ENCODE assay signal across 8 cellular contexts in the genomic region with DNA sequence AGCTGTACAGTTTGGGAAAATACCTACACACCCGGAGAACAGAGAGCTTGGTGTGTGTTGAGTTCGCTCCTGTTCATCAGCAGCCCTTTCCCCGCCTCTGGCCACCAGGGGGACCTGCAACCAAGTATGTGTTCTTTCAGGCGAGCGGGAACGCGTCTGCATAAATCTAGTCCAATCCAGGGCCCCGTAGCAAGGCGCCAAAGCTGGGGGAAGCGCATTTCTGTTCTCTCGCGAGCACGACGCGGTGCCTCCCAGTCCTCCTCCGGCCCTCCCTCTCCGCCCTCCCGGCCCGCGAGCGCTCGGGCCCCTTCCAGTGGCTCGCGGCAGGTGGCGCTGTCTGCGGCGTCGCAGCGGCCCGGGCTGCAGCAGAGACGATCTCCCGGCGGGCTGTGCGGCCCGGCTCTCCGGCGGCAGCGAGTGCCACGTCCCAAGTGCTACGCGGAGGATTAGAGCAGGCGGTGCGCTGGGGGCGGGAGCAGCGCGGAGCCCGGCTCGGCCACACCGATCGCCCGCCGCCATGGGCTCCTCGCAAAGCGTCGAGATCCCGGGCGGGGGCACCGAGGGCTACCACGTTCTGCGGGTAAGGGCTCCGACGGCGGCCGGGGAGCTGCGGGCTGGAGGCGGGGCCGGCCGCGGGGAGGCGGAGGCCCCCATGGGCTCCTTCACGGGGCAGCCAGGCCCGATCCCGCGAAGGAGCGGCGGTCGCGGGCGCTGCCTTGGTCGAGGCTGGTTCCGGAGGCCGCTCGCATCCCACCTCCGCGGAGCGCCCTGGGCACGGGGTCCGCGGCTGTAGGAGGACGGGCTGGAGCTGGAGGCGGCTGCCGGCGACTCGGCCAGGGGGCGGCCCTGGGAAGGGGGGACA. TPM values are rescaled to one million over a fixed set of nuclear protein-coding genes. Genes with fewer than 3 reads are reported as not detected.
A peak's percentile ranks its signal among the peaks of the same experiment; 100 is the strongest.
DNase-seq lines count a peak whose midpoint lies in the region; ATAC-seq, FAIRE-seq and TF ChIP-seq lines count a peak whose summit lies in the region.

GORASP2 (plus strand) TSS at position 430 of the 862 bp plus-strand sequence; CDS start at position 518, 88 bp downstream.

- peak in 2 of 3 experiments; percentile 96 for TF ChIP-seq CTCF in esophagus muscularis mucosa (IDR thresholded peaks at IDR 0.05)

- peak; percentile 66 for TF ChIP-seq POLR2A in esophagus muscularis mucosa (IDR thresholded peaks at IDR 0.05; ENCODE audit: low read depth)

- FAIRE-seq in RCC 7860 (lab: Jason Lieb, UNC), result peak; percentile 76

- intact Hi-C loops in esophagus muscularis mucosa (cut with DNase I), result no loop called here

- WGBS in esophagus muscularis mucosa, result under 1% methylated on average over 38 of the region's 95 CpGs

- H3K9me3 ChIP-seq in Karpas-422 (ENCODE audit: low read length) (peaks cover 4% of the 10 kb centered on the region; the same call in 1 of the 2 replicates), esophagus muscularis mucosa (no peaks in the 10 kb centered on the region)

- peaks cover 2 to 3% of the 10 kb centered on the region in 2 donors for H3K9me3 Mint-ChIP-seq in activated T-cell treated with anti-CD3 and anti-CD28 coated beads, Interleukin-2, amount 50 U/mL, for 72 hours

- H3K4me3 ChIP-seq in Karpas-422 (ENCODE audit: low read length) (peak within 1 kb of the TSS; percentile 88), esophagus muscularis mucosa (peak within 1 kb of the TSS; percentile 67 to 93 (median 90))

- H3K36me3 ChIP-seq in Karpas-422 (ENCODE audit: insufficient read depth, low read length), result no peaks in the 10 kb centered on the region
- no peaks in the 10 kb centered on the region for H3K36me3 ChIP-seq in esophagus muscularis mucosa

- H3K9me2 ChIP-seq in Karpas-422 (replicated peaks; ENCODE audit: insufficient read depth, low read length), result no peaks in the 10 kb centered on the region

- H3K27me3 Mint-ChIP-seq in activated T-cell treated with anti-CD3 and anti-CD28 coated beads, Interleukin-2, amount 50 U/mL, for 72 hours (ENCODE audit: low read depth), result no peaks in the 10 kb centered on the region

- peaks cover 49% of the 10 kb centered on the region for H3K79me2 ChIP-seq in Karpas-422 (ENCODE audit: low read length)

- ATAC-seq in GM21825 (IDR thresholded peaks at IDR 0.05; ENCODE audit: unreplicated experiment), result peak; percentile 92
- ATAC-seq in activated T-cell treated with anti-CD3 and anti-CD28 coated beads, Interleukin-2, amount 50 U/mL, for 72 hours (replicated peaks in 1 of 2), result peak; percentile 93 to 94

- peak within 1 kb of the TSS; percentile 100 for H3K27ac Mint-ChIP-seq in activated T-cell treated with anti-CD3 and anti-CD28 coated beads, Interleukin-2, amount 50 U/mL, for 72 hours

- H3K9ac ChIP-seq in Karpas-422 (ENCODE audit: low read length), result peak within 1 kb of the TSS; percentile 93

- peak within 1 kb of the TSS; percentile 98 to 100 for H3K4me3 Mint-ChIP-seq in activated T-cell treated with anti-CD3 and anti-CD28 coated beads, Interleukin-2, amount 50 U/mL, for 72 hours

- no peak for TF ChIP-seq EP300 in esophagus muscularis mucosa (IDR thresholded peaks at IDR 0.05)

- H3K4me1 ChIP-seq in Karpas-422 (ENCODE audit: low read length) (peaks cover 45% of the 10 kb centered on the region), esophagus muscularis mucosa (peaks cover 22 to 39% (median 38%) of the 10 kb centered on the region in 4 donors)

- DNase-seq in Daoy (ENCODE audit: low read depth) (peak; percentile 99), Karpas-422 (peak; percentile 100), RCC 7860 (ENCODE audit: low spot score) (peak; percentile 99), esophagus muscularis mucosa (ENCODE audit: extremely low spot score) (peak; percentile 99), myocyte (ENCODE audit: low read depth) (peak; percentile 99)
- peak; percentile 98 for DNase-seq in activated T-cell treated with anti-CD3 and anti-CD28 coated beads, Interleukin-2, amount 50 U/mL, for 72 hours
- DNase-seq in stimulated activated CD8-positive, alpha-beta memory T cell treated with anti-CD3 and anti-CD28 coated beads, Interleukin-7, amount 100 ng/mL, for 48 hours (ENCODE audit: extremely low read depth in 1 of 2, low read depth in 1 of 2), result peak; percentile 94 to 98

- peaks cover 62% of the 10 kb centered on the region for H3K4me1 Mint-ChIP-seq in activated T-cell treated with anti-CD3 and anti-CD28 coated beads, Interleukin-2, amount 50 U/mL, for 72 hours (ENCODE audit: low read depth)

- H3K27me3 ChIP-seq in Karpas-422 (ENCODE audit: low read length) (no peaks in the 10 kb centered on the region), esophagus muscularis mucosa (no peaks in the 10 kb centered on the region)

- H4K20me1 ChIP-seq in Karpas-422 (ENCODE audit: insufficient read depth, low read depth, low read length), result peaks cover 32% of the 10 kb centered on the region

- H3K4me2 ChIP-seq in Karpas-422 (ENCODE audit: low read depth, low read length, poor library complexity, severe bottlenecking), result peak within 1 kb of the TSS; percentile 93

- H2AFZ ChIP-seq in Karpas-422 (ENCODE audit: low read length), result peak within 1 kb of the TSS; percentile 52

- H3K27ac ChIP-seq in Karpas-422 (ENCODE audit: low read length) (peak within 1 kb of the TSS; percentile 66), esophagus muscularis mucosa (replicated peaks in 1 of 4) (peak within 1 kb of the TSS; percentile 94 to 97 (median 95))

- H3K36me3 Mint-ChIP-seq in activated T-cell treated with anti-CD3 and anti-CD28 coated beads, Interleukin-2, amount 50 U/mL, for 72 hours (ENCODE audit: insufficient read depth in 2 of 2), result peaks cover 2 to 14% of the 10 kb centered on the region in 2 donors

RNA-seq across cellular contexts. Expression of gene GORASP2, which starts in this region (rescaled TPM):
- 34.2 and 43.3 TPM in 2 replicates for total RNA-seq in Daoy (2014; rRNA removed; shearing (Covaris generic))
- total RNA-seq in Karpas-422 (2014; rRNA removed; shearing (Covaris generic); ENCODE audit: low replicate concordance), result 24.0 and 34.3 TPM in 2 replicates
- 10 to 100 TPM; 86.8 to 90.4 TPM for total RNA-seq in activated T-cell treated with anti-CD3 and anti-CD28 coated beads, Interleukin-2, amount 50 U/mL, for 72 hours
- total RNA-seq in esophagus muscularis mucosa (10 to 100 TPM; 32.6 to 54.0 (median 42.1) TPM), myocyte (85.3 and 99.5 TPM in 2 replicates)
- polyA plus RNA-seq in myocyte (2012), result 114 TPM

Comparison
In these comparisons a context has a peak if more than half of its experiments do, and no peak if none do; other contexts are left out.
1. Peak in every context shown above with its lines: DNase-seq, ATAC-seq, H3K4me3 ChIP-seq and H3K27ac ChIP-seq.